Comparison of ENCODE assay signal across 8 cellular contexts in the genomic region with DNA sequence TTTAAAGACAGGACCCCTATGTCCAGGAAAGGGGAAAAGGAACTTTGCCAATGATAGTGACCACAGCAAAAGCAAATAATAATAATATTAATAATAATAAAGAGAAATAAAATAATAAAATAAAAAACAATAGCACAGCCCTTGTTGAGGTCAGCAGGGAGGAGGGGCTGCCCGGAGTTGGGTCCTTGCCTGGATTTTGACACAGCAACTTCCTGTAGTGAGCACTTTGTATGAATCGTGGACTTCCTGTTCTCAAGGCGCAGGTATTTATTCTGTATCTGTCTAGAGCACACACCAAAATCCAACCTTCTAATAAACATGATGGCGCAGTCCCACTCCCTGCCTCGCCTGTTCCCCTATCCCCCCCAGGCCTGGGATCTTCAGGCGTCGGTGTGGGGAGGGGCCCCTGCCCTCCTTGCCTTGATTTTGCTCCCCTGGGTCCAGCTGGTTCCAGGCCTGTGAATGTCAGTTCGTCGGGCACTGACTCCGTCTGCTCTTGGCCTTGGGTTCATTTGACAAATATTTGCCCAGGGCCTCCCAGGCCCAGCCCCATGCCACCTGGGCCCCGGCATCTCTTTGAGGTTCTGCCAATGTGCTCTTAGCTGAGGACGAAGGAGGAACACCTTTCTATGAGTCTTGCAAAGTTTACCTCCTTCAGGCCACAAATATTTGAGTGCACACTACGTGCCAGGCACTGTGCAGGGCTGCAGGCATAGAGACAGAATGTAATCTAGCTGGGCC. TPM values are rescaled to one million over a fixed set of nuclear protein-coding genes. Genes with fewer than 3 reads are reported as not detected.
DNase-seq lines count a peak whose midpoint lies in the region; ATAC-seq lines count a peak whose summit lies in the region.

No MANE protein-coding gene starts in this region.

- peak; percentile 23 for DNase-seq in HT1080 (ENCODE audit: low read depth)
- no peak for DNase-seq in NOMO-1 (lab: John Stamatoyannopoulos, UW; ENCODE audit: unreplicated experiment in 2 of 2)

- no peaks in the 10 kb centered on the region for H3K9me3 Mint-ChIP-seq in dendritic cell treated with granulocyte-macrophage colony-stimulating factor and Interleukin-4, amounts not matched to agents 40 ng/mL and 50 ng/mL, for 4 days

- no peak overlapping the region for H3K4me3 ChIP-seq in ACC112 (ENCODE audit: low read depth, low read length)
- peak overlapping the region in 1 of 2 donors; percentile 7 for H3K4me3 ChIP-seq in mucosa of rectum (ENCODE audit: low read length in 2 of 2)

- no peaks in the 10 kb centered on the region for H3K27me3 ChIP-seq in ACC112 (ENCODE audit: insufficient read depth, low read length)
- no peaks in the 10 kb centered on the region for H3K27me3 ChIP-seq in mucosa of rectum (ENCODE audit: control insufficient read depth in 2 of 2, insufficient read depth in 2 of 2, low read length in 2 of 2)

- peaks cover 69% of the 10 kb centered on the region for H3K36me3 Mint-ChIP-seq in dendritic cell treated with granulocyte-macrophage colony-stimulating factor and Interleukin-4, amounts not matched to agents 40 ng/mL and 50 ng/mL, for 4 days (ENCODE audit: low read depth)

- H3K27ac ChIP-seq in ACC112 (ENCODE audit: low read depth, low read length) (peak overlapping the region; percentile 43; the same call in 1 of the 2 replicates), mucosa of rectum (ENCODE audit: low read depth in 2 of 2, low read length in 2 of 2) (peak overlapping the region; percentile 74 to 77)

- peaks cover 93% of the 10 kb centered on the region for H3K4me1 Mint-ChIP-seq in dendritic cell treated with granulocyte-macrophage colony-stimulating factor and Interleukin-4, amounts not matched to agents 40 ng/mL and 50 ng/mL, for 4 days (ENCODE audit: low read depth)

- H2AFZ ChIP-seq in ACC112 (ENCODE audit: low read length, unreplicated experiment), result no peak overlapping the region

- H3K79me2 ChIP-seq in ACC112 (ENCODE audit: control insufficient read depth, insufficient read depth, low read length, unreplicated experiment), result peaks cover 9% of the 10 kb centered on the region

- no peaks in the 10 kb centered on the region for H3K9me3 ChIP-seq in mucosa of rectum (ENCODE audit: control insufficient read depth in 2 of 2, low read length in 2 of 2)

- peak overlapping the region in 1 of 2 donors; percentile 5 for H3K9ac ChIP-seq in mucosa of rectum (ENCODE audit: low read depth in 1 of 2, low read length in 2 of 2)

- H3K27me3 Mint-ChIP-seq in dendritic cell treated with granulocyte-macrophage colony-stimulating factor and Interleukin-4, amounts not matched to agents 40 ng/mL and 50 ng/mL, for 4 days, result no peaks in the 10 kb centered on the region

- H3K4me3 Mint-ChIP-seq in dendritic cell treated with granulocyte-macrophage colony-stimulating factor and Interleukin-4, amounts not matched to agents 40 ng/mL and 50 ng/mL, for 4 days, result no peak overlapping the region

- H3K4me1 ChIP-seq in ACC112 (ENCODE audit: control insufficient read depth, insufficient read depth, low read length, unreplicated experiment) (peaks cover 2% of the 10 kb centered on the region), mucosa of rectum (ENCODE audit: control insufficient read depth in 2 of 2, insufficient read depth in 2 of 2, low read length in 2 of 2) (peaks cover 40 to 42% of the 10 kb centered on the region in 2 donors)

- H3K36me3 ChIP-seq in ACC112 (ENCODE audit: insufficient read depth, low read length) (peaks cover 9% of the 10 kb centered on the region; the same call in 1 of the 2 replicates), mucosa of rectum (ENCODE audit: control insufficient read depth in 2 of 2, insufficient read depth in 2 of 2, low read length in 2 of 2) (peaks cover 34 to 37% of the 10 kb centered on the region in 2 donors)

- ATAC-seq in GM19351 (IDR thresholded peaks at IDR 0.05; ENCODE audit: unreplicated experiment), result no peak
- no peak for ATAC-seq in HG02623 (IDR thresholded peaks at IDR 0.05; ENCODE audit: unreplicated experiment)
- ATAC-seq in HG03025 (IDR thresholded peaks at IDR 0.05; ENCODE audit: low FRiP score, unreplicated experiment), result no peak

- intact Hi-C loops in dendritic cell treated with granulocyte-macrophage colony-stimulating factor and Interleukin-4, amounts not matched to agents 40 ng/mL and 50 ng/mL, for 4 days (cut with micrococcal nuclease), result no loop called here

- H3K27ac Mint-ChIP-seq in dendritic cell treated with granulocyte-macrophage colony-stimulating factor and Interleukin-4, amounts not matched to agents 40 ng/mL and 50 ng/mL, for 4 days, result peak overlapping the region; percentile 76

RNA-seq across cellular contexts. Expression of a gene that starts 13.9 kb away (rescaled TPM):
- 104 and 117 TPM in 2 replicates for total RNA-seq in HT1080 (2014; rRNA removed; shearing (Covaris generic))
- polyA plus RNA-seq in HT1080 (2015; cell fraction: cytosol; rRNA removed), result 188 and 198 TPM in 2 replicates
- 106 and 115 TPM in 2 replicates for polyA plus RNA-seq in HT1080 (2015; cell fraction: nucleus; rRNA removed)

RNA-seq across cellular contexts. Expression of a gene that starts 56.0 kb away (rescaled TPM):
- total RNA-seq in HT1080 (2014; rRNA removed; shearing (Covaris generic)), result 5.4 and 5.6 TPM in 2 replicates
- polyA plus RNA-seq in HT1080 (2015; cell fraction: cytosol; rRNA removed), result 4.6 TPM in 2 replicates
- 2.3 and 3.2 TPM in 2 replicates for polyA plus RNA-seq in HT1080 (2015; cell fraction: nucleus; rRNA removed)

RNA-seq across cellular contexts. Expression of a gene that starts 56.3 kb away (rescaled TPM):
- total RNA-seq in HT1080 (2014; rRNA removed; shearing (Covaris generic)), result 18.8 and 18.9 TPM in 2 replicates
- 7.2 and 9.4 TPM in 2 replicates for polyA plus RNA-seq in HT1080 (2015; cell fraction: cytosol; rRNA removed)
- polyA plus RNA-seq in HT1080 (2015; cell fraction: nucleus; rRNA removed), result 18.3 and 21.1 TPM in 2 replicates
